In the genomic region with DNA sequence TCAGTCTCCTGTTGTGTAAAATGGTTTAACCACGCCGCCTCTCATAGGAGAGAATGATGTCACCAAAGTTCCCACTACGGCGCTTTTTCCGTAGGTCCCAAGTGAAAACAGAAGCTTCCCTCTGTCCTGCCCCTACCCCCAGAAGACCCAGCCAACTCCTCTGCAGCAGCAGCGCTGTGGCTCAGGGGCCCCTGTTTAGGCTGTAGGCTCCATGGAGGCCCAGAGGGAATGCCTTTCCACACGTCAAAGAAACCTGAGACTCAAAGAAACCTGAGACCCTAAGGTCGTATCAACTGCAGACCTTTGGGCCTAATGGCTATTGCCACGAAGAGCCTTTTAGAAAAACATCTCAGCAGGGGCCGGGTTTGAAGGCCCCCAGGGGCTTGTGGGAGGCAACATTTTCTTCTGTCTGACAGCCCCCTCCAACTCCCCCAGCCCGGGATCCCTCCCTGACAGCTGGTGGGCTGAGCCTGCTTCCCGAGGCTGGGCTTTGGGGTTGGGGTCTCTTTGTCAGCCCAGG, we compare ENCODE assay signal across 15 cellular contexts. TPM values are rescaled to one million over a fixed set of nuclear protein-coding genes. Genes with fewer than 3 reads are reported as not detected.
DNase-seq lines count a peak whose midpoint lies in the region; ATAC-seq and TF ChIP-seq lines count a peak whose summit lies in the region.
"Had no signal": no experiment of that assay in that cellular context is flagged by ENCODE, and none has a peak within 500 bp of the region (broad histone marks: within the 10 kb centered on the region; RNA-seq: fewer than 3 reads in every experiment).

No MANE protein-coding gene starts in this region.

- no peak overlapping the region for H3K27ac ChIP-seq in lower lobe of right lung
- H3K27ac ChIP-seq: brain microvascular endothelial cell had no signal

- intact Hi-C loops in lower lobe of right lung (cut with DNase I): no loop called here

- CTCF ChIA-PET in WTC11 (lab: Charles Lee): interaction anchor here (0.9 kb wide), 1 partner anchor 36 kb away, joined by 3 read pairs; no protein-coding TSS in a partner anchor

- ATAC-seq in WTC11: peak; percentile 46
- no peak for ATAC-seq in lower lobe of right lung
- ATAC-seq in stimulated activated naive CD8-positive, alpha-beta T cell treated with anti-CD3 and anti-CD28 coated beads, Interleukin-15, Interleukin-2, amounts not matched to agents 100 U/mL and 50 U/mL, for 24 hours: peak; percentile 56
- ATAC-seq in GM18868 (IDR thresholded peaks at IDR 0.05; ENCODE audit: unreplicated experiment): no peak
- ATAC-seq: HCT116, left lobe of liver had no signal

- no peaks in the 10 kb centered on the region for H3K27me3 ChIP-seq in lower lobe of right lung (ENCODE audit: low read depth)
- H3K27me3 ChIP-seq: brain microvascular endothelial cell had no signal

- TF ChIP-seq CTCF in WTC11 (IDR thresholded peaks at IDR 0.05) (no peak), lower lobe of right lung (IDR thresholded peaks at IDR 0.05) (no peak)

- no peaks in the 10 kb centered on the region for H3K36me3 Mint-ChIP-seq in WTC11

- no peaks in the 10 kb centered on the region for H3K27me3 Mint-ChIP-seq in WTC11 (ENCODE audit: low read depth)

- H3K9me3 ChIP-seq in lower lobe of right lung: no peaks in the 10 kb centered on the region

- no peaks in the 10 kb centered on the region for H3K36me3 ChIP-seq in lower lobe of right lung
- H3K36me3 ChIP-seq: brain microvascular endothelial cell had no signal

- POLR2A ChIA-PET in WTC11 (lab: Charles Lee): interaction anchor here (0.5 to 0.7 kb wide), 2 partner anchors 57 to 106 kb away, joined by 5 read pairs; no protein-coding TSS in a partner anchor

- DNase-seq in activated effector memory CD4-positive, alpha-beta T cell treated with anti-CD3 and anti-CD28 coated beads, Interleukin-2, amount 50 U/mL, for 16 hours: peak; percentile 68
- no peak for DNase-seq in activated effector memory CD4-positive, alpha-beta T cell treated with Interleukin-2 at 50 U/mL for 16 hours
- DNase-seq in WTC11 (ENCODE audit: low spot score) (no peak), lower lobe of right lung (peak; percentile 13), kidney tubule cell (ENCODE audit: low spot score) (no peak), RPMI8226 (no peak)
- peak; percentile 63 for DNase-seq in stimulated activated naive CD8-positive, alpha-beta T cell treated with anti-CD3 and anti-CD28 coated beads, Interleukin-15, Interleukin-2, amounts not matched to agents 100 U/mL and 50 U/mL, for 24 hours
- DNase-seq: brain microvascular endothelial cell, NCI-H1105, NCI-H446 treated with DMSO at 0.1 percent for 48 hours, small intestine, T1000 had no signal

- H3K4me1 ChIP-seq in lower lobe of right lung: no peaks in the 10 kb centered on the region

- no peak overlapping the region for H3K27ac Mint-ChIP-seq in WTC11

- no peak overlapping the region for H3K4me3 ChIP-seq in lower lobe of right lung

- H3K4me3 Mint-ChIP-seq in WTC11: no peak overlapping the region

- no peaks in the 10 kb centered on the region for H3K9me3 Mint-ChIP-seq in WTC11

- H3K4me1 Mint-ChIP-seq in WTC11: peaks cover 29% of the 10 kb centered on the region

TF ChIP-seq in WTC11, 78 proteins besides CTCF, POLR2A, EP300 and RAD21:
- TF ChIP-seq, protein P1, sequence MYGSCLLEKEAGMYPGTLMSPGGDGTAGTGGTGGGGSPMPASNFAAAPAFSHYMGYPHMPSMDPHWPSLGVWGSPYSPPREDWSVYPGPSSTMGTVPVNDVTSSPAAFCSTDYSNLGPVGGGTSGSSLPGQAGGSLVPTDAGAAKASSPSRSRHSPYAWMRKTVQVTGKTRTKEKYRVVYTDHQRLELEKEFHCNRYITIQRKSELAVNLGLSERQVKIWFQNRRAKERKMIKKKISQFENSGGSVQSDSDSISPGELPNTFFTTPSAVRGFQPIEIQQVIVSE (CRISPR knock-in tag; IDR thresholded peaks at IDR 0.05; ENCODE audit: borderline replicate concordance): no peak
- TF ChIP-seq ZNF671 (CRISPR knock-in tag; IDR thresholded peaks at IDR 0.05) (no peak), SMAD4 (CRISPR knock-in tag; IDR thresholded peaks at IDR 0.05) (no peak), MXD4 (CRISPR knock-in tag; IDR thresholded peaks at IDR 0.05; ENCODE audit: borderline replicate concordance) (no peak), NFE2L1 (CRISPR knock-in tag; IDR thresholded peaks at IDR 0.05) (no peak), IRF2 (CRISPR knock-in tag; IDR thresholded peaks at IDR 0.05; ENCODE audit: borderline replicate concordance, low read depth) (no peak), ZNF416 (CRISPR knock-in tag; IDR thresholded peaks at IDR 0.05) (no peak), CREM (CRISPR knock-in tag; IDR thresholded peaks at IDR 0.05) (no peak), CBFB (CRISPR knock-in tag; IDR thresholded peaks at IDR 0.05; ENCODE audit: low read depth) (no peak), TP53 (CRISPR knock-in tag; IDR thresholded peaks at IDR 0.05) (no peak), NR3C1 (CRISPR knock-in tag; conservative IDR thresholded peaks at IDR 0.05; ENCODE audit: low read depth) (no peak), PRRX2 (CRISPR knock-in tag; IDR thresholded peaks at IDR 0.05) (no peak), SP1 (CRISPR knock-in tag; conservative IDR thresholded peaks at IDR 0.05) (no peak)
- TF ChIP-seq, protein P2, sequence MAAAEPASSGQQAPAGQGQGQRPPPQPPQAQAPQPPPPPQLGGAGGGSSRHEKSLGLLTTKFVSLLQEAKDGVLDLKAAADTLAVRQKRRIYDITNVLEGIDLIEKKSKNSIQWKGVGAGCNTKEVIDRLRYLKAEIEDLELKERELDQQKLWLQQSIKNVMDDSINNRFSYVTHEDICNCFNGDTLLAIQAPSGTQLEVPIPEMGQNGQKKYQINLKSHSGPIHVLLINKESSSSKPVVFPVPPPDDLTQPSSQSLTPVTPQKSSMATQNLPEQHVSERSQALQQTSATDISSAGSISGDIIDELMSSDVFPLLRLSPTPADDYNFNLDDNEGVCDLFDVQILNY (CRISPR knock-in tag; IDR thresholded peaks at IDR 0.05): no peak
- TF ChIP-seq, protein P3, sequence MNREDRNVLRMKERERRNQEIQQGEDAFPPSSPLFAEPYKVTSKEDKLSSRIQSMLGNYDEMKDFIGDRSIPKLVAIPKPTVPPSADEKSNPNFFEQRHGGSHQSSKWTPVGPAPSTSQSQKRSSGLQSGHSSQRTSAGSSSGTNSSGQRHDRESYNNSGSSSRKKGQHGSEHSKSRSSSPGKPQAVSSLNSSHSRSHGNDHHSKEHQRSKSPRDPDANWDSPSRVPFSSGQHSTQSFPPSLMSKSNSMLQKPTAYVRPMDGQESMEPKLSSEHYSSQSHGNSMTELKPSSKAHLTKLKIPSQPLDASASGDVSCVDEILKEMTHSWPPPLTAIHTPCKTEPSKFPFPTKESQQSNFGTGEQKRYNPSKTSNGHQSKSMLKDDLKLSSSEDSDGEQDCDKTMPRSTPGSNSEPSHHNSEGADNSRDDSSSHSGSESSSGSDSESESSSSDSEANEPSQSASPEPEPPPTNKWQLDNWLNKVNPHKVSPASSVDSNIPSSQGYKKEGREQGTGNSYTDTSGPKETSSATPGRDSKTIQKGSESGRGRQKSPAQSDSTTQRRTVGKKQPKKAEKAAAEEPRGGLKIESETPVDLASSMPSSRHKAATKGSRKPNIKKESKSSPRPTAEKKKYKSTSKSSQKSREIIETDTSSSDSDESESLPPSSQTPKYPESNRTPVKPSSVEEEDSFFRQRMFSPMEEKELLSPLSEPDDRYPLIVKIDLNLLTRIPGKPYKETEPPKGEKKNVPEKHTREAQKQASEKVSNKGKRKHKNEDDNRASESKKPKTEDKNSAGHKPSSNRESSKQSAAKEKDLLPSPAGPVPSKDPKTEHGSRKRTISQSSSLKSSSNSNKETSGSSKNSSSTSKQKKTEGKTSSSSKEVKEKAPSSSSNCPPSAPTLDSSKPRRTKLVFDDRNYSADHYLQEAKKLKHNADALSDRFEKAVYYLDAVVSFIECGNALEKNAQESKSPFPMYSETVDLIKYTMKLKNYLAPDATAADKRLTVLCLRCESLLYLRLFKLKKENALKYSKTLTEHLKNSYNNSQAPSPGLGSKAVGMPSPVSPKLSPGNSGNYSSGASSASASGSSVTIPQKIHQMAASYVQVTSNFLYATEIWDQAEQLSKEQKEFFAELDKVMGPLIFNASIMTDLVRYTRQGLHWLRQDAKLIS (CRISPR knock-in tag; IDR thresholded peaks at IDR 0.05; ENCODE audit: borderline replicate concordance): no peak
- TF ChIP-seq, protein P4, sequence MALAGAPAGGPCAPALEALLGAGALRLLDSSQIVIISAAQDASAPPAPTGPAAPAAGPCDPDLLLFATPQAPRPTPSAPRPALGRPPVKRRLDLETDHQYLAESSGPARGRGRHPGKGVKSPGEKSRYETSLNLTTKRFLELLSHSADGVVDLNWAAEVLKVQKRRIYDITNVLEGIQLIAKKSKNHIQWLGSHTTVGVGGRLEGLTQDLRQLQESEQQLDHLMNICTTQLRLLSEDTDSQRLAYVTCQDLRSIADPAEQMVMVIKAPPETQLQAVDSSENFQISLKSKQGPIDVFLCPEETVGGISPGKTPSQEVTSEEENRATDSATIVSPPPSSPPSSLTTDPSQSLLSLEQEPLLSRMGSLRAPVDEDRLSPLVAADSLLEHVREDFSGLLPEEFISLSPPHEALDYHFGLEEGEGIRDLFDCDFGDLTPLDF (CRISPR knock-in tag; IDR thresholded peaks at IDR 0.05): no peak
- TF ChIP-seq, protein P5, sequence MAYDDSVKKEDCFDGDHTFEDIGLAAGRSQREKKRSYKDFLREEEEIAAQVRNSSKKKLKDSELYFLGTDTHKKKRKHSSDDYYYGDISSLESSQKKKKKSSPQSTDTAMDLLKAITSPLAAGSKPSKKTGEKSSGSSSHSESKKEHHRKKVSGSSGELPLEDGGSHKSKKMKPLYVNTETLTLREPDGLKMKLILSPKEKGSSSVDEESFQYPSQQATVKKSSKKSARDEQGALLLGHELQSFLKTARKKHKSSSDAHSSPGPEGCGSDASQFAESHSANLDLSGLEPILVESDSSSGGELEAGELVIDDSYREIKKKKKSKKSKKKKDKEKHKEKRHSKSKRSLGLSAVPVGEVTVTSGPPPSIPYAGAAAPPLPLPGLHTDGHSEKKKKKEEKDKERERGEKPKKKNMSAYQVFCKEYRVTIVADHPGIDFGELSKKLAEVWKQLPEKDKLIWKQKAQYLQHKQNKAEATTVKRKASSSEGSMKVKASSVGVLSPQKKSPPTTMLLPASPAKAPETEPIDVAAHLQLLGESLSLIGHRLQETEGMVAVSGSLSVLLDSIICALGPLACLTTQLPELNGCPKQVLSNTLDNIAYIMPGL (CRISPR knock-in tag; IDR thresholded peaks at IDR 0.05): no peak

RNA-seq across cellular contexts. Expression of a gene that starts 43.1 kb away (rescaled TPM):
- total RNA-seq in WTC11 (2021): 14.4 to 16.7 TPM (median 15.3 TPM) in 3 replicates
- total RNA-seq in lower lobe of right lung: 13.0 TPM

Comparison
In these comparisons a context has a peak if more than half of its experiments do, and no peak if none do; other contexts are left out.
1. DNase-seq: peak in activated effector memory CD4-positive, alpha-beta T cell treated with anti-CD3 and anti-CD28 coated beads, Interleukin-2, amount 50 U/mL, for 16 hours (single experiment), lower lobe of right lung (single experiment) and stimulated activated naive CD8-positive, alpha-beta T cell treated with anti-CD3 and anti-CD28 coated beads, Interleukin-15, Interleukin-2, amounts not matched to agents 100 U/mL and 50 U/mL, for 24 hours (single experiment); none in activated effector memory CD4-positive, alpha-beta T cell treated with Interleukin-2 at 50 U/mL for 16 hours (single experiment), WTC11 (single experiment), kidney tubule cell (single experiment) and RPMI8226 (single experiment).
2. ATAC-seq: peak in WTC11 (single experiment) and stimulated activated naive CD8-positive, alpha-beta T cell treated with anti-CD3 and anti-CD28 coated beads, Interleukin-15, Interleukin-2, amounts not matched to agents 100 U/mL and 50 U/mL, for 24 hours (single experiment); none in lower lobe of right lung (0 of 2) and GM18868 (single experiment).